In the genomic region with DNA sequence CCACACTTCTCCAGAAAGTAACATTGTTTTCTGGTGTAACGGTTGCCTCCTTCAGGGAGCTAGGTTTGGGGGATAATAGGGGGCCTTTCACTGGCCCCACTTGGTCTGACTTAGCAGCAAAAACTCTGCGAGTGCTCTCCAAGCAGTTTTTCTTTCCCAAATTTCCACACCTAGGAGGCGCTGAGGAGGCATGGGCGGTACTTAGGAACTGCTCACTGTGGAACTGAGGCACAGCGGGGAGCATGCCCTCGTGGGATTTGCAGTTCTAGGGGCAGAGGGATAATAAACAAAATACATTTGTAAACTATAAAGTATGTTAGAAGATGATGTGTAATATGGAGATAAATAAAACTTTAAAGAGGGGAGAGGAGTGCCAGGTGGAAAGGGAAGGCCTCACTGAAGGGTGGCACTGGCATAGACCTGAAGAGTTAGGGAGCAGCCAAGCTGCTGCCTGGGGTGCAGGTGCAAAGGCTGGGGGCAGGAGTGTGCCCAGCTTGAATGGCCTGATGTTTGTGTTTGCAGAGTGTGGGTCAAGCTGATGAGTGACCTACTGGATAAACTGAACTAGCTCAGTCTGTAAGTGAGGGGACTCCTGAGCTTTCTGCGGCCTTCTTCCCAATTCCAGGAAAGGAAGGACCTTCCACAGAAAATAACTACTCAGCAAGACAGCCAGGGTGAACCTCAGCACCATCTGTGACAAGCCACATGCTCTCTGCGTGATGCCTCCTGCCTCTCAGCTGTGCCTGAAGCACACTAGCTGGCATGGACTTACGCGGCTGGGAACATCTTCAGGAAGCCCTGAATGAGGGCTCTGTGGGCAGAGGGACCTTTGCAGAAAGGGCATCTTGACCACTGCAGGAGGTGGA, we compare ENCODE assay signal across 8 cellular contexts. TPM values are rescaled to one million over a fixed set of nuclear protein-coding genes. Genes with fewer than 3 reads are reported as not detected.
DNase-seq lines count a peak whose midpoint lies in the region; ATAC-seq, FAIRE-seq and TF ChIP-seq lines count a peak whose summit lies in the region.

No MANE protein-coding gene starts in this region.

- H3K9me3 ChIP-seq in body of pancreas (no peaks in the 10 kb centered on the region), small intestine (ENCODE audit: control insufficient read depth, low read depth) (no peaks in the 10 kb centered on the region)

- H3K27me3 Mint-ChIP-seq in type B pancreatic cell: no peaks in the 10 kb centered on the region

- peak overlapping the region in 1 of 2 donors; percentile 72 for H3K4me3 ChIP-seq in body of pancreas
- H3K4me3 ChIP-seq in small intestine (ENCODE audit: low read depth in 1 of 2, low read length in 2 of 2): no peak overlapping the region

- FAIRE-seq in small intestine (lab: Jason Lieb, UNC): no peak

- H3K4me1 Mint-ChIP-seq in type B pancreatic cell (ENCODE audit: unreplicated experiment): peaks cover 32% of the 10 kb centered on the region

- DNase-seq in SHP77 treated with DMSO at 0.1 percent for 48 hours (lab: John Stamatoyannopoulos, UW) (peak; percentile 8), SHP77 (lab: John Stamatoyannopoulos, UW) (no peak), body of pancreas (peak; percentile 41 to 60 (median 52)), left lobe of liver (ENCODE audit: low spot score) (peak; percentile 78), type B pancreatic cell (ENCODE audit: extremely low spot score, unreplicated experiment) (no peak), GM19238 (ENCODE audit: insufficient read length, low spot score) (no peak), small intestine (no peak)

- H3K27me3 ChIP-seq in body of pancreas: no peaks in the 10 kb centered on the region
- peaks cover 0 to 4% of the 10 kb centered on the region in 2 donors for H3K27me3 ChIP-seq in small intestine (ENCODE audit: control insufficient read depth in 2 of 2, insufficient read depth in 2 of 2, low read length in 2 of 2)

- peak overlapping the region; percentile 94 for H3K4me3 Mint-ChIP-seq in type B pancreatic cell

- peaks cover 64% of the 10 kb centered on the region for H3K4me1 ChIP-seq in body of pancreas
- peaks cover 8 to 11% of the 10 kb centered on the region in 2 donors for H3K4me1 ChIP-seq in small intestine (ENCODE audit: control insufficient read depth in 2 of 2, insufficient read depth in 1 of 2, low read depth in 1 of 2, low read length in 1 of 2)

- H3K27ac ChIP-seq in body of pancreas (peak overlapping the region; percentile 84 to 93 (median 90)), small intestine (ENCODE audit: low read depth in 1 of 2, low read length in 1 of 2) (peak overlapping the region in 1 of 2 donors; percentile 63)

- peak; percentile 13 to 53 (median 43) for TF ChIP-seq CTCF in body of pancreas (IDR thresholded peaks at IDR 0.05)
- TF ChIP-seq CTCF in type B pancreatic cell (conservative IDR thresholded peaks at IDR 0.05): peak; percentile 56

- intact Hi-C loops in body of pancreas (cut with DNase I): no loop called here

- no peak for ATAC-seq in body of pancreas
- ATAC-seq in left lobe of liver: peak; percentile 40
- ATAC-seq in HG03196 (IDR thresholded peaks at IDR 0.05; ENCODE audit: unreplicated experiment): no peak

- H3K9me3 Mint-ChIP-seq in type B pancreatic cell: no peaks in the 10 kb centered on the region

- peak overlapping the region; percentile 20 for H3K27ac Mint-ChIP-seq in type B pancreatic cell

- WGBS in body of pancreas, 2 donors: 36 to 41% methylated on average over 10 of the region's 10 CpGs
- WGBS in small intestine, 3 donors: 72 to 78% (median 74%) methylated on average over 10 of the region's 10 CpGs

- H3K36me3 ChIP-seq in body of pancreas (replicated peaks in 1 of 2; ENCODE audit: insufficient read depth in 1 of 2, low read depth in 2 of 2) (no peaks in the 10 kb centered on the region), small intestine (ENCODE audit: control insufficient read depth in 2 of 2, insufficient read depth in 2 of 2, low read length in 2 of 2) (no peaks in the 10 kb centered on the region)

- no peak for TF ChIP-seq POLR2A in body of pancreas (IDR thresholded peaks at IDR 0.05)

- no peaks in the 10 kb centered on the region for H3K36me3 Mint-ChIP-seq in type B pancreatic cell

RNA-seq across cellular contexts. Expression of gene EPHX1, which starts 1.9 kb away (rescaled TPM):
- total RNA-seq in body of pancreas (100 to 1,000 TPM; 109 to 136 TPM), left lobe of liver (1,368 TPM), type B pancreatic cell (ENCODE audit: low replicate concordance) (65.2 and 86.1 TPM in 2 replicates)
- 10 to 100 TPM in 1 of 3 donors, 1 to 10 TPM in 2; 7.6 to 39.1 (median 7.8) TPM for polyA plus RNA-seq in small intestine

RNA-seq across cellular contexts. Expression of gene SRP9, which starts 34.2 kb away (rescaled TPM):
- 10 to 100 TPM; 48.5 to 86.6 TPM for total RNA-seq in body of pancreas
- 136 TPM for total RNA-seq in left lobe of liver
- 263 and 313 TPM in 2 replicates for total RNA-seq in type B pancreatic cell (ENCODE audit: low replicate concordance)
- 100 to 1,000 TPM; 219 to 331 (median 292) TPM for polyA plus RNA-seq in small intestine

Comparison
In these comparisons a context has a peak if more than half of its experiments do, and no peak if none do; other contexts are left out.
1. DNase-seq: peak in SHP77 treated with DMSO at 0.1 percent for 48 hours (single experiment), body of pancreas (4 of 4) and left lobe of liver (single experiment); none in SHP77 (0 of 2), type B pancreatic cell (single experiment), GM19238 (single experiment) and small intestine (single experiment).